ENCODE assay signal across 16 cellular contexts in the genomic region with DNA sequence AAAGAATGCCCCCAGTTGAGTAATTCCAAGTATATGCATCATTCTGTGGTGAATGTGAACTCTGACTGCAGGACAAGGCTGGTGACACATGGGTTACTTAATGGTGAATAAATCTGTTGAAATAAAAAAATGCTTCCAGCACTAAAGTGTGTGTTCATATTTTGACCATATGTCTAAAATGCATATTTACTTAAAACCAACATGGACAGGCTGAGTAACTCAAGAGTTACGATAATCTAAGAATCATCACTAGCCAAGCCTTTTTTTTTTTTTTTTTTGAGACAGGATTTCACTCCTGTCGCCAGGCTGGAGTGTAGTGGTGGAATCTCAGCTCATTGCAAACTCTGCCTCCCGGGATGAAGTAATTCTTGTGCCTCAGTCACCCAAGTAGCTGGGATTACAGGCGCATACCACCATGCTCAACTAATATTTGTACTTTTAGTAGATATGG.
DNase-seq lines count a peak whose midpoint lies in the region; ATAC-seq, FAIRE-seq and TF ChIP-seq lines count a peak whose summit lies in the region.
"Had no signal": no experiment of that assay in that cellular context is flagged by ENCODE, and none has a peak within 500 bp of the region (broad histone marks: within the 10 kb centered on the region; RNA-seq: fewer than 3 reads in every experiment).

No MANE protein-coding gene starts in this region.

- no peak for FAIRE-seq in HTR-8/SVneo (lab: Jason Lieb, UNC)

- TF ChIP-seq CTCF in brain microvascular endothelial cell (IDR thresholded peaks at IDR 0.05; ENCODE audit: low read depth, low read length, missing control alignments): no peak

- peak; percentile 54 for DNase-seq in AG08396 (ENCODE audit: low spot score)
- DNase-seq in HTR-8/SVneo (ENCODE audit: insufficient read length, low spot score): peak; percentile 49
- peak; percentile 82 for DNase-seq in brain microvascular endothelial cell
- peak; percentile 83 for DNase-seq in kidney tubule cell (ENCODE audit: low spot score)
- no peak for DNase-seq in NCI-H187 (lab: John Stamatoyannopoulos, UW)
- no peak for DNase-seq in epidermal melanocyte (ENCODE audit: insufficient read length, low spot score)
- DNase-seq: activated CD4-positive, alpha-beta T cell treated with anti-CD3 and anti-CD28 coated beads, Interleukin-2, amount 50 U/mL, for 4 hours; activated effector memory CD4-positive, alpha-beta T cell treated with anti-CD3 and anti-CD28 coated beads, Interleukin-2, amount 50 U/mL, for 16 hours; GDM1; immature natural killer cell; OCI-M1; posterior cingulate gyrus had no signal

- H3K4me3 ChIP-seq in brain microvascular endothelial cell (ENCODE audit: low read depth, low read length): no peak overlapping the region
- H3K4me3 ChIP-seq: BLaER1 treated with 17β-estradiol and CSF1 and Interleukin-3, amounts not matched to agents 10 nM and 100 nM had no signal

- ATAC-seq in GM19324 (IDR thresholded peaks at IDR 0.05; ENCODE audit: low FRiP score, unreplicated experiment): no peak
- ATAC-seq in HG03139 (IDR thresholded peaks at IDR 0.05; ENCODE audit: unreplicated experiment): no peak
- ATAC-seq: esophagus mucosa had no signal

- H3K27ac ChIP-seq in brain microvascular endothelial cell: peak overlapping the region; percentile 85
- H3K27ac ChIP-seq: BLaER1 treated with 17β-estradiol and CSF1 and Interleukin-3, amounts not matched to agents 10 nM and 100 nM had no signal

- no peaks in the 10 kb centered on the region for H3K36me3 ChIP-seq in brain microvascular endothelial cell (replicated peaks)
- H3K36me3 ChIP-seq: BLaER1 treated with 17β-estradiol and CSF1 and Interleukin-3, amounts not matched to agents 10 nM and 100 nM had no signal

- H3K27me3 ChIP-seq in brain microvascular endothelial cell (replicated peaks): no peaks in the 10 kb centered on the region
- H3K27me3 ChIP-seq: BLaER1 treated with 17β-estradiol and CSF1 and Interleukin-3, amounts not matched to agents 10 nM and 100 nM had no signal

- in situ Hi-C loops in brain microvascular endothelial cell (cut with HindIII; ENCODE audit: low pct_ligation_motif_present, low sequenced_read_pairs): no loop called here

Comparison
In these comparisons a context has a peak if more than half of its experiments do, and no peak if none do; other contexts are left out.
1. DNase-seq: peak in AG08396 (single experiment), HTR-8/SVneo (single experiment), brain microvascular endothelial cell (single experiment) and kidney tubule cell (single experiment); none in NCI-H187 (0 of 2) and epidermal melanocyte (single experiment).